Comparison of ENCODE assay signal across 29 cellular contexts in genomic region chr12:80456513-80456912, GRCh38. TPM values are rescaled to one million over a fixed set of nuclear protein-coding genes. Genes with fewer than 3 reads are reported as not detected.
A peak's percentile ranks its signal among the peaks of the same experiment; 100 is the strongest.
DNase-seq lines count a peak whose midpoint lies in the region; ATAC-seq, FAIRE-seq and TF ChIP-seq lines count a peak whose summit lies in the region.
"Had no signal": no experiment of that assay in that cellular context is flagged by ENCODE, and none has a peak within 500 bp of the region (broad histone marks: within the 10 kb centered on the region; RNA-seq: fewer than 3 reads in every experiment).

No MANE protein-coding gene starts in this region.

- no peaks in the 10 kb centered on the region for H3K4me1 ChIP-seq in liver (ENCODE audit: control insufficient read depth in 4 of 4, insufficient read depth in 4 of 4, low read length in 3 of 4)
- no peaks in the 10 kb centered on the region for H3K4me1 ChIP-seq in HepG2 (ENCODE audit: insufficient read depth, low read length)
- no peaks in the 10 kb centered on the region for H3K4me1 ChIP-seq in endothelial cell of umbilical vein (ENCODE audit: control insufficient read depth, extremely low read depth, insufficient read depth, low read length)
- no peaks in the 10 kb centered on the region for H3K4me1 ChIP-seq in right lobe of liver
- H3K4me1 ChIP-seq: BE2C, BLaER1 had no signal

- WGBS in liver = 31% methylated on average over 1 of the region's 1 CpG
- WGBS in HepG2 (ENCODE audit: low lambda C conversion rate) = 0% methylated on average over 1 of the region's 1 CpG
- 25% methylated on average over 1 of the region's 1 CpG for WGBS in right lobe of liver (ENCODE audit: insufficient coverage, low coverage, low lambda C conversion rate, missing lambda C conversion rate)

- BruUV-seq in HepG2 (replicated peaks; lab: Mats Ljungman, UMichigan) (no TSS peak), endothelial cell of umbilical vein (replicated peaks; lab: Mats Ljungman, UMichigan) (no TSS peak)

- no peak overlapping the region for H3K27ac ChIP-seq in liver (ENCODE audit: low read depth in 1 of 2, low read length in 2 of 2)
- H3K27ac ChIP-seq in HepG2 (ENCODE audit: extremely low read length, insufficient read depth, low read length) = no peak overlapping the region
- H3K27ac ChIP-seq in endothelial cell of umbilical vein (ENCODE audit: insufficient read depth, low read depth, low read length) = no peak overlapping the region
- H3K27ac ChIP-seq in right lobe of liver = no peak overlapping the region
- H3K27ac ChIP-seq: 22Rv1, BLaER1 had no signal

- no peak for ATAC-seq in HepG2
- ATAC-seq in right lobe of liver = peak in 3 of 4 donors; percentile 51 to 58 (median 53)
- ATAC-seq: GM12878 had no signal

- intact Hi-C loops in HepG2 (cut with micrococcal nuclease; ENCODE audit: unreplicated experiment) = no loop called here
- intact Hi-C loops in endothelial cell of umbilical vein (cut with micrococcal nuclease) = no loop called here
- intact Hi-C loops in right lobe of liver (cut with DNase I) = no loop called here

- TF ChIP-seq POLR2A in HepG2 (IDR thresholded peaks at IDR 0.05; ENCODE audit: insufficient read depth in 1 of 2, low read depth in 2 of 2, low read length in 2 of 2) = no peak
- no peak for TF ChIP-seq POLR2A in endothelial cell of umbilical vein (IDR thresholded peaks at IDR 0.05; ENCODE audit: low read depth, low read length)
- TF ChIP-seq POLR2A in right lobe of liver (IDR thresholded peaks at IDR 0.05) = no peak

- no peaks in the 10 kb centered on the region for H3K36me3 ChIP-seq in liver (ENCODE audit: control insufficient read depth in 4 of 4, insufficient read depth in 3 of 4, low read depth in 1 of 4, low read length in 3 of 4)
- no peaks in the 10 kb centered on the region for H3K36me3 ChIP-seq in HepG2 (replicated peaks in 1 of 2; ENCODE audit: control insufficient read depth in 1 of 2, insufficient read depth in 2 of 2, low read length in 2 of 2)
- H3K36me3 ChIP-seq in endothelial cell of umbilical vein (ENCODE audit: control insufficient read depth in 2 of 2, extremely low read depth in 1 of 2, insufficient read depth in 2 of 2, low read length in 2 of 2) = no peaks in the 10 kb centered on the region
- H3K36me3 ChIP-seq in right lobe of liver = no peaks in the 10 kb centered on the region
- H3K36me3 ChIP-seq: BE2C, BLaER1 had no signal

- CTCF ChIA-PET in HepG2 (lab: Yijun Ruan, JAX; ENCODE audit: low intra/inter-chr PET ratio, low total read pairs) = no interaction called here
- CTCF ChIA-PET in endothelial cell of umbilical vein (lab: Charles Lee) = interaction anchor here (0.5 to 0.9 kb wide), 2 partner anchors 31 to 703 kb away, joined by 3 read pairs; no protein-coding TSS in a partner anchor

- TF ChIP-seq EP300 in HepG2 (IDR thresholded peaks at IDR 0.05; ENCODE audit: low read depth in 2 of 2, low read length in 2 of 2) (no peak), HepG2 (CRISPR knock-in tag; IDR thresholded peaks at IDR 0.05; ENCODE audit: borderline replicate concordance) (no peak)

- no peak overlapping the region for H3K4me3 ChIP-seq in liver (ENCODE audit: low read depth in 1 of 3, low read length in 3 of 3)
- H3K4me3 ChIP-seq in HepG2 (replicated peaks in 1 of 3; ENCODE audit: insufficient read depth in 1 of 3, low read depth in 2 of 3, low read length in 3 of 3) = no peak overlapping the region
- no peak overlapping the region for H3K4me3 ChIP-seq in endothelial cell of umbilical vein (replicated peaks in 1 of 3; ENCODE audit: insufficient read depth in 1 of 3, low read depth in 1 of 3, low read length in 3 of 3)
- no peak overlapping the region for H3K4me3 ChIP-seq in right lobe of liver
- H3K4me3 ChIP-seq: BLaER1, GM12878 had no signal

- no peaks in the 10 kb centered on the region for H4K20me1 ChIP-seq in HepG2 (ENCODE audit: insufficient read depth, low read length)
- H4K20me1 ChIP-seq in endothelial cell of umbilical vein (replicated peaks; ENCODE audit: control insufficient read depth, extremely low read depth, insufficient read depth, low read length) = no peaks in the 10 kb centered on the region
- H4K20me1 ChIP-seq: BLaER1 had no signal

- H3K79me2 ChIP-seq in HepG2 (ENCODE audit: insufficient read depth, low read length) = no peaks in the 10 kb centered on the region
- no peaks in the 10 kb centered on the region for H3K79me2 ChIP-seq in endothelial cell of umbilical vein (ENCODE audit: control insufficient read depth, insufficient read depth, low read length)

- H3K9ac ChIP-seq in liver (ENCODE audit: low read depth in 1 of 2, low read length in 2 of 2) (no peak overlapping the region), HepG2 (ENCODE audit: insufficient read depth, low read depth, low read length) (no peak overlapping the region), endothelial cell of umbilical vein (replicated peaks; ENCODE audit: extremely low read depth, insufficient read depth, low read length) (no peak overlapping the region)
- H3K9ac ChIP-seq: BLaER1 had no signal

- TF ChIP-seq RAD21 in liver (IDR thresholded peaks at IDR 0.05) (no peak), HepG2 (CRISPR knock-in tag; IDR thresholded peaks at IDR 0.05) (no peak)

- POLR2A ChIA-PET in HepG2 (lab: Yijun Ruan, JAX) (no interaction called here), endothelial cell of umbilical vein (lab: Charles Lee) (no interaction called here)

- H3K9me1 ChIP-seq in endothelial cell of umbilical vein (replicated peaks; ENCODE audit: control insufficient read depth, extremely low read depth, insufficient read depth, low read length) = no peaks in the 10 kb centered on the region

- H3K4me2 ChIP-seq in HepG2 (ENCODE audit: low read depth, low read length) = no peak overlapping the region
- H3K4me2 ChIP-seq in endothelial cell of umbilical vein (ENCODE audit: insufficient read depth, low read length) = no peak overlapping the region
- H3K4me2 ChIP-seq: BLaER1 had no signal

- H3K27me3 ChIP-seq in liver (ENCODE audit: control insufficient read depth in 4 of 4, insufficient read depth in 4 of 4, low read length in 3 of 4) (no peaks in the 10 kb centered on the region), HepG2 (ENCODE audit: control insufficient read depth in 1 of 2, insufficient read depth in 2 of 2, low read length in 2 of 2) (no peaks in the 10 kb centered on the region), endothelial cell of umbilical vein (ENCODE audit: control insufficient read depth in 2 of 2, insufficient read depth in 2 of 2, low read length in 2 of 2) (no peaks in the 10 kb centered on the region), right lobe of liver (no peaks in the 10 kb centered on the region)
- H3K27me3 ChIP-seq: BE2C, BLaER1 had no signal

- H3K9me3 ChIP-seq in liver (ENCODE audit: control insufficient read depth in 4 of 4, low read length in 3 of 4) (no peaks in the 10 kb centered on the region), HepG2 (ENCODE audit: low read length) (no peaks in the 10 kb centered on the region), endothelial cell of umbilical vein (replicated peaks; ENCODE audit: control insufficient read depth, insufficient read depth, low read length) (no peaks in the 10 kb centered on the region), right lobe of liver (no peaks in the 10 kb centered on the region)
- H3K9me3 ChIP-seq: BE2C, BLaER1 had no signal

- DNase-seq in HepG2 (ENCODE audit: low spot score) (no peak), endothelial cell of umbilical vein (ENCODE audit: low read depth, low spot score) (no peak), right lobe of liver (no peak)
- no peak for DNase-seq in activated CD4-positive, CD25-positive, alpha-beta regulatory T cell (lab: John Stamatoyannopoulos, UW)
- no peak for DNase-seq in stimulated activated CD4-positive, alpha-beta T cell treated with anti-CD3 and anti-CD28 coated beads, Interleukin-4, amount 100 ng/mL, for 4 hours
- DNase-seq: ACHN; BE2C; C1 segment of cervical spinal cord; CD4-positive, alpha-beta memory T cell; CD4-positive, CD25-positive, alpha-beta regulatory T cell; CD8-positive, alpha-beta memory T cell; COR-L47; DMS 273 treated with DMSO at 0.1 percent for 48 hours; DMS153; DMS53; DMS79; DND-41; EL; GDM1 had no signal

- dilution Hi-C loops in endothelial cell of umbilical vein (cut with MboI; ENCODE audit: extremely low pct_ligation_motif_present, low sequenced_read_pairs) = no loop called here

- in situ Hi-C loops in HepG2 (cut with HindIII; ENCODE audit: extremely low pct_ligation_motif_present, low pct_unique_long_range_greater_than_20kb) = no loop called here

- TF ChIP-seq CTCF in liver (IDR thresholded peaks at IDR 0.05; ENCODE audit: low read depth, low read length, missing input control) (no peak), HepG2 (CRISPR knock-in tag; IDR thresholded peaks at IDR 0.05) (no peak), endothelial cell of umbilical vein (IDR thresholded peaks at IDR 0.05; ENCODE audit: extremely low read depth in 1 of 2, insufficient read depth in 1 of 2, low read depth in 1 of 2, low read length in 2 of 2) (no peak), right lobe of liver (IDR thresholded peaks at IDR 0.05) (no peak)

- no peak for FAIRE-seq in HepG2 (lab: Jason Lieb, UNC)
- peak; percentile 24 for FAIRE-seq in endothelial cell of umbilical vein (lab: Jason Lieb, UNC)
- FAIRE-seq: GM12878, GM12892, GM18507, GM19239 had no signal

- H2AFZ ChIP-seq in HepG2 (ENCODE audit: low read length) (no peak overlapping the region), endothelial cell of umbilical vein (ENCODE audit: low read depth, low read length) (no peak overlapping the region)

RNA-seq across cellular contexts. Expression of gene PTPRQ, which starts 12.5 kb away (rescaled TPM):
- total RNA-seq in liver (under 1 TPM; 0.05 to 0.08 TPM), HepG2 (2016; rRNA removed; fragmentation: Illumina TruSeq; extraction: Trizol) (not detected in 2 replicates), endothelial cell of umbilical vein (not detected in 2 replicates), right lobe of liver (under 1 TPM in 5 of 6 experiments, not detected in 1; 0.12 to 0.81 (median 0.22) TPM)
- polyA plus RNA-seq in liver (under 1 TPM; 0.02 to 0.03 TPM), HepG2 (2011; rRNA removed) (not detected in 2 replicates), endothelial cell of umbilical vein (not detected in 2 replicates)
- total RNA-seq in HepG2 (2016; cell fraction: cytosol; rRNA removed; fragmentation: Illumina TruSeq; extraction: Trizol; ENCODE audit: low read depth) = not detected in 2 replicates
- total RNA-seq in HepG2 (2016; cell fraction: insoluble cytoplasmic fraction; rRNA removed; fragmentation: Illumina TruSeq; extraction: Trizol) = not detected in 2 replicates
- not detected in 2 replicates for total RNA-seq in HepG2 (2016; cell fraction: membrane; rRNA removed; fragmentation: Illumina TruSeq; extraction: Trizol)
- total RNA-seq in HepG2 (2016; cell fraction: nucleus; rRNA removed; fragmentation: Illumina TruSeq; extraction: Trizol) = not detected in 2 replicates
- not detected in 2 replicates for polyA plus RNA-seq in HepG2 (2011; cell fraction: cytosol; rRNA removed)
- not detected in 2 replicates for polyA plus RNA-seq in HepG2 (2011; cell fraction: nucleus; rRNA removed)
- polyA plus RNA-seq in HepG2 (2012) = not detected in 2 replicates
- not detected in 2 replicates for polyA plus RNA-seq in HepG2 (2016; cell fraction: cytosol; fragmentation: Illumina TruSeq; extraction: Trizol; ENCODE audit: low read depth)
- not detected in 2 replicates for polyA plus RNA-seq in HepG2 (2016; cell fraction: insoluble cytoplasmic fraction; fragmentation: Illumina TruSeq; extraction: Trizol; ENCODE audit: low read depth)
- not detected in 2 replicates for polyA plus RNA-seq in HepG2 (2016; cell fraction: membrane; fragmentation: Illumina TruSeq; extraction: Trizol; ENCODE audit: low read depth)
- polyA plus RNA-seq in HepG2 (2016; cell fraction: nucleus; fragmentation: Illumina TruSeq; extraction: Trizol; ENCODE audit: insufficient read depth, low read depth) = not detected in 2 replicates
- not detected in 2 replicates for polyA minus RNA-seq in HepG2 (2011; rRNA and poly(A)+ RNA removed; ENCODE audit: low replicate concordance)
- not detected in 2 replicates for polyA minus RNA-seq in HepG2 (2011; cell fraction: cytosol; rRNA and poly(A)+ RNA removed)
- polyA minus RNA-seq in HepG2 (2011; cell fraction: nucleus; rRNA and poly(A)+ RNA removed) = not detected in 2 replicates
- polyA plus RNA-seq in endothelial cell of umbilical vein (2011; cell fraction: cytosol; rRNA removed) = not detected in 2 replicates
- polyA plus RNA-seq in endothelial cell of umbilical vein (2011; cell fraction: nucleus; rRNA removed) = 0.01 TPM in 2 replicates
- not detected in 2 replicates for polyA plus RNA-seq in endothelial cell of umbilical vein (2012)
- polyA minus RNA-seq in endothelial cell of umbilical vein = 0.02 and 0.04 TPM in 2 replicates
- polyA minus RNA-seq in endothelial cell of umbilical vein (2011; cell fraction: cytosol; rRNA and poly(A)+ RNA removed) = not detected
- polyA minus RNA-seq in endothelial cell of umbilical vein (2011; cell fraction: nucleus; rRNA and poly(A)+ RNA removed) = 0.05 and 0.10 TPM in 2 replicates
- total RNA-seq: CD4-positive, alpha-beta memory T cell; CD4-positive, CD25-positive, alpha-beta regulatory T cell; CD8-positive, alpha-beta memory T cell; Daoy; G401; GM12878 had no signal
- polyA plus RNA-seq: CD14-positive monocyte; CD4-positive, alpha-beta memory T cell; CD4-positive, CD25-positive, alpha-beta regulatory T cell; CD8-positive, alpha-beta memory T cell had no signal
